Comparison of ENCODE assay signal across 8 cellular contexts in the genomic region with DNA sequence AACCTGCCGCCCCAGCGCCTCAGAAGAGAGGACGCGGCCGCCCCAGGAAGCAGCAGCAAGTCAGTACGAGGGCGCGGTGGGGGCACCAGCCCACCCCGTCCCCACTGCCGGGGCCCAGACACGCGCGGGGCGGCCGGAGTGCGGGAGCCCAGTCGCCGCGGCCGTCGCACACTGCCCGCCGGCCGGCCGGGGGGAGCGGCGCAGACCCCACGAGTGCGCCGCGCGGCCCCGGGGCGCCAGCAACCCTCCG. TPM values are rescaled to one million over a fixed set of nuclear protein-coding genes. Genes with fewer than 3 reads are reported as not detected.
A peak's percentile ranks its signal among the peaks of the same experiment; 100 is the strongest.
DNase-seq lines count a peak whose midpoint lies in the region; ATAC-seq and TF ChIP-seq lines count a peak whose summit lies in the region.

No MANE protein-coding gene starts in this region.

- peak overlapping the region; percentile 86 for H3K4me3 Mint-ChIP-seq in activated naive CD8-positive, alpha-beta T cell treated with anti-CD3 and anti-CD28 coated beads, Interleukin-2, amount 10 ng/mL, durations not matched to agents 7 days and 5 days

- H3K4me1 ChIP-seq in skeletal muscle satellite cell (ENCODE audit: control insufficient read depth, insufficient read depth, low read length) (peaks cover 26% of the 10 kb centered on the region), foreskin keratinocyte (peaks cover 19% of the 10 kb centered on the region)

- no peak for TF ChIP-seq CTCF in foreskin keratinocyte (conservative IDR thresholded peaks at IDR 0.05)

- H3K36me3 ChIP-seq in H7 (replicated peaks; ENCODE audit: control insufficient read depth, insufficient read depth, low read length) (no peaks in the 10 kb centered on the region), skeletal muscle satellite cell (ENCODE audit: insufficient read depth, low read length) (peaks cover 41% of the 10 kb centered on the region)

- peaks cover 75% of the 10 kb centered on the region for H3K27me3 Mint-ChIP-seq in activated naive CD8-positive, alpha-beta T cell treated with anti-CD3 and anti-CD28 coated beads, Interleukin-2, amount 10 ng/mL, durations not matched to agents 7 days and 5 days

- H3K9me3 Mint-ChIP-seq in activated naive CD8-positive, alpha-beta T cell treated with anti-CD3 and anti-CD28 coated beads, Interleukin-2, amount 10 ng/mL, durations not matched to agents 7 days and 5 days, result peaks cover 4% of the 10 kb centered on the region

- H3K9me3 ChIP-seq in skeletal muscle satellite cell (replicated peaks; ENCODE audit: low read length), result no peaks in the 10 kb centered on the region

- H3K4me1 Mint-ChIP-seq in activated naive CD8-positive, alpha-beta T cell treated with anti-CD3 and anti-CD28 coated beads, Interleukin-2, amount 10 ng/mL, durations not matched to agents 7 days and 5 days, result peaks cover 14% of the 10 kb centered on the region

- no peaks in the 10 kb centered on the region for H3K36me3 Mint-ChIP-seq in activated naive CD8-positive, alpha-beta T cell treated with anti-CD3 and anti-CD28 coated beads, Interleukin-2, amount 10 ng/mL, durations not matched to agents 7 days and 5 days

- no peak overlapping the region for H3K27ac Mint-ChIP-seq in activated naive CD8-positive, alpha-beta T cell treated with anti-CD3 and anti-CD28 coated beads, Interleukin-2, amount 10 ng/mL, durations not matched to agents 7 days and 5 days

- no peak for DNase-seq in H7
- no peak for DNase-seq in activated naive CD8-positive, alpha-beta T cell treated with anti-CD3 and anti-CD28 coated beads, Interleukin-2, amount 10 ng/mL, durations not matched to agents 7 days and 5 days
- DNase-seq in mesenteric fat pad (ENCODE audit: low spot score), result no peak
- no peak for DNase-seq in foreskin melanocyte
- no peak for DNase-seq in foreskin keratinocyte

- peak overlapping the region; percentile 98 for H3K9ac ChIP-seq in skeletal muscle satellite cell (ENCODE audit: low read depth, low read length)

- peak overlapping the region; percentile 84 for H3K4me2 ChIP-seq in skeletal muscle satellite cell (ENCODE audit: low read length)

- peak overlapping the region; percentile 82 for H3K4me3 ChIP-seq in H7 (ENCODE audit: insufficient read depth, low read depth, low read length)
- peak overlapping the region; percentile 51 for H3K4me3 ChIP-seq in iPS-11a (ENCODE audit: low read depth, low read length)
- peak overlapping the region; percentile 88 for H3K4me3 ChIP-seq in skeletal muscle satellite cell (ENCODE audit: low read length)

- POLR2A ChIA-PET in activated naive CD8-positive, alpha-beta T cell treated with anti-CD3 and anti-CD28 coated beads, Interleukin-2, amount 10 ng/mL, durations not matched to agents 7 days and 5 days (lab: Charles Lee), result no interaction called here

- H3K27ac ChIP-seq in foreskin keratinocyte, result no peak overlapping the region

- ATAC-seq in activated naive CD8-positive, alpha-beta T cell treated with anti-CD3 and anti-CD28 coated beads, Interleukin-2, amount 10 ng/mL, durations not matched to agents 7 days and 5 days (ENCODE audit: low read depth), result no peak
- ATAC-seq in HG02981 (IDR thresholded peaks at IDR 0.05; ENCODE audit: unreplicated experiment), result no peak
- no peak for ATAC-seq in foreskin keratinocyte

- H3K27me3 ChIP-seq in H7 (ENCODE audit: control insufficient read depth, insufficient read depth, low read length) (no peaks in the 10 kb centered on the region), skeletal muscle satellite cell (ENCODE audit: control insufficient read depth, insufficient read depth, low read length) (no peaks in the 10 kb centered on the region), foreskin keratinocyte (no peaks in the 10 kb centered on the region)

RNA-seq across cellular contexts. Expression of a gene that starts 1.0 kb away (rescaled TPM):
- 61.1 and 61.9 TPM in 2 replicates for total RNA-seq in H7 (2014; rRNA removed; shearing (Covaris generic))
- total RNA-seq in activated naive CD8-positive, alpha-beta T cell treated with anti-CD3 and anti-CD28 coated beads, Interleukin-2, amount 10 ng/mL, durations not matched to agents 7 days and 5 days, result not detected
- total RNA-seq in skeletal muscle satellite cell (2012; rRNA removed), result 73.0 and 91.0 TPM in 2 replicates
- not detected for total RNA-seq in mesenteric fat pad
- 113 and 163 TPM in 2 replicates for total RNA-seq in foreskin keratinocyte
- 77.7 and 95.5 TPM in 2 replicates for polyA plus RNA-seq in foreskin keratinocyte

Comparison
In these comparisons a context has a peak if more than half of its experiments do, and no peak if none do; other contexts are left out.
1. RNA of a gene that starts 1.0 kb away (total RNA-seq): 113 to 163 TPM in foreskin keratinocyte and 61.1 to 61.9 TPM in H7; not detected in mesenteric fat pad (single experiment) and not detected in activated naive CD8-positive, alpha-beta T cell treated with anti-CD3 and anti-CD28 coated beads, Interleukin-2, amount 10 ng/mL, durations not matched to agents 7 days and 5 days; every median in the first group is over 10 times any median in the second.
2. Peak in every context shown above with its lines, with median percentiles within 50 percentile points of each other: H3K4me3 ChIP-seq.